16 cellular contexts compared by ENCODE assay signal in genomic region chrX:144849141-144849540, GRCh38.
"Had no signal": no experiment of that assay in that cellular context is flagged by ENCODE, and none has a peak within 500 bp of the region (broad histone marks: within the 10 kb centered on the region; RNA-seq: fewer than 3 reads in every experiment).

No MANE protein-coding gene starts in this region.

- H3K9me3 ChIP-seq: transverse colon had no signal

- H3K27ac ChIP-seq: esophagus squamous epithelium, skin epidermis, transverse colon had no signal

- H3K4me3 ChIP-seq: esophagus squamous epithelium, skin epidermis, transverse colon had no signal

- H3K36me3 ChIP-seq: esophagus squamous epithelium, transverse colon had no signal

- DNase-seq: activated CD4-positive, alpha-beta T cell treated with anti-CD3 and anti-CD28 coated beads, Interleukin-2, amount 50 U/mL, for 1 hour; activated naive CD4-positive, alpha-beta T cell; activated naive CD8-positive, alpha-beta T cell treated with anti-CD3 and anti-CD28 coated beads, Interleukin-2, amount 10 ng/mL, durations not matched to agents 7 days and 5 days; activated T-cell treated with anti-CD3 and anti-CD28 coated beads for 4 hours; cerebellar nuclear complex; effector CD8-positive, alpha-beta T cell; esophagus squamous epithelium; foreskin melanocyte; nucleus accumbens; posterior cingulate gyrus; retina; stimulated activated CD4-positive, alpha-beta T cell treated with anti-CD3 and anti-CD28 coated beads, Interleukin-15, amount 100 ng/mL, for 24 hours; stimulated activated CD4-positive, alpha-beta T cell treated with anti-CD3 and anti-CD28 coated beads, Interleukin-4, amount 100 ng/mL, for 1 hour; stimulated activated naive B cell treated with anti-CD40 and anti-IgM and Interleukin-4, amounts not matched to agents 10 μg/mL and 1 μg/mL and 100 μg/mL, for 72 hours; transverse colon had no signal

- H3K27me3 ChIP-seq: esophagus squamous epithelium, transverse colon had no signal

- H3K4me1 ChIP-seq: esophagus squamous epithelium, transverse colon had no signal
